4 cellular contexts compared by ENCODE assay signal in the genomic region with DNA sequence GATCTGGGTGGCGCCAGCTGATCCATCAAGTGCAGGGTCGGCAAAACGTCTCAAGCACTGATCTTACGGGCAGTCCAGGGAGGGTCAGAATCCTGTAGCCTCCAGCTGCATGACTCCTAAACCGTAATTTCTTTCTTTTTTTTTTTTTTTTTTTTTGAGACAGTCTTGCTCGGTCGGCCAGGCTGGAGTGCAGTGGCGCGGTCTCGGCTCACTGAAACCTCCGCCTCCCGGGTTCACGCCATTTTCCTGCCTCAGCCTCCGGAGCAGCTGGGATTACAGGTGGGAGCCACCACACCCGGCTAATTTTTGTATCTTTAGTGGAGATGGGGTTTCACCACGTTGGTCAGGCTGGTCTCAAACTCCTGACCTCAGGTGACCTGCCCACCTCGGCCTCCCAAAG. TPM values are rescaled to one million over a fixed set of nuclear protein-coding genes. Genes with fewer than 3 reads are reported as not detected.
"Had no signal": no experiment of that assay in that cellular context is flagged by ENCODE, and none has a peak within 500 bp of the region (broad histone marks: within the 10 kb centered on the region; RNA-seq: fewer than 3 reads in every experiment).

No MANE protein-coding gene starts in this region.

RNA-seq across cellular contexts. Expression of a gene that starts 5.1 kb away (rescaled TPM):
- total RNA-seq: PC-3, Peyer's patch, Right ventricle myocardium superior, SJSA1 had no signal
